Comparison of ENCODE assay signal across 1 cellular context in the genomic region with DNA sequence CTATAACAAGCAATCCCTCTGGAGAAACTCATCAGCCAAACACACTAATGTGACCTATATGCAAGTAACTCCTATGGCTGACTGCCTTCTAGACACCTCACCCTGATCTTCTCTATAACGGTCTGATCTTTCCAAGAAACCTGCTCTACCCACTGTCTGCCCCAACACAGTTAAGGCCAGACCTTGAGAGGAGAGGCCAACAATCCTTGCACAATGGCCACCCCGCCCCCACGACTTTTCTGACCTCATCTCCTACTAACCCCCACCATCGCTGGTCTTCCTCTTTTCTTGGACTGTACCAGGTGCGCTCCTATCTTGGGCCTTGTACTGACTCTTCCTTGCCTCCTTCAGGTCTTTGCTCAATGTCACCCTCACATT.
TF ChIP-seq lines count a peak whose summit lies in the region.

No MANE protein-coding gene starts in this region.

TF ChIP-seq in K562, 482 proteins besides CTCF, POLR2A, EP300 and RAD21 (continued from another document and continues in another):
- TF ChIP-seq, protein P1, sequence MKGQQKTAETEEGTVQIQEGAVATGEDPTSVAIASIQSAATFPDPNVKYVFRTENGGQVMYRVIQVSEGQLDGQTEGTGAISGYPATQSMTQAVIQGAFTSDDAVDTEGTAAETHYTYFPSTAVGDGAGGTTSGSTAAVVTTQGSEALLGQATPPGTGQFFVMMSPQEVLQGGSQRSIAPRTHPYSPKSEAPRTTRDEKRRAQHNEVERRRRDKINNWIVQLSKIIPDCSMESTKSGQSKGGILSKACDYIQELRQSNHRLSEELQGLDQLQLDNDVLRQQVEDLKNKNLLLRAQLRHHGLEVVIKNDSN (CRISPR knock-in tag; IDR thresholded peaks at IDR 0.05): no peak
- TF ChIP-seq, protein P2, sequence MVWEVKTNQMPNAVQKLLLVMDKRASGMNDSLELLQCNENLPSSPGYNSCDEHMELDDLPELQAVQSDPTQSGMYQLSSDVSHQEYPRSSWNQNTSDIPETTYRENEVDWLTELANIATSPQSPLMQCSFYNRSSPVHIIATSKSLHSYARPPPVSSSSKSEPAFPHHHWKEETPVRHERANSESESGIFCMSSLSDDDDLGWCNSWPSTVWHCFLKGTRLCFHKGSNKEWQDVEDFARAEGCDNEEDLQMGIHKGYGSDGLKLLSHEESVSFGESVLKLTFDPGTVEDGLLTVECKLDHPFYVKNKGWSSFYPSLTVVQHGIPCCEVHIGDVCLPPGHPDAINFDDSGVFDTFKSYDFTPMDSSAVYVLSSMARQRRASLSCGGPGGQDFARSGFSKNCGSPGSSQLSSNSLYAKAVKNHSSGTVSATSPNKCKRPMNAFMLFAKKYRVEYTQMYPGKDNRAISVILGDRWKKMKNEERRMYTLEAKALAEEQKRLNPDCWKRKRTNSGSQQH (CRISPR knock-in tag; IDR thresholded peaks at IDR 0.05): peak; percentile 86
- TF ChIP-seq BCL6 (CRISPR knock-in tag; IDR thresholded peaks at IDR 0.05) (no peak), NR2F6 (CRISPR knock-in tag; IDR thresholded peaks at IDR 0.05) (no peak), NCOA4 (IDR thresholded peaks at IDR 0.05; ENCODE audit: partially characterized antibody) (no peak), ZNF77 (CRISPR knock-in tag; IDR thresholded peaks at IDR 0.05) (no peak), CBFA2T3 (IDR thresholded peaks at IDR 0.05) (no peak), CBX1 (IDR thresholded peaks at IDR 0.05; ENCODE audit: low read depth) (no peak), ZNF282 (CRISPR knock-in tag; IDR thresholded peaks at IDR 0.05) (no peak), FOXK1 (CRISPR knock-in tag; IDR thresholded peaks at IDR 0.05; ENCODE audit: borderline replicate concordance) (no peak), HNRNPL (IDR thresholded peaks at IDR 0.05; ENCODE audit: low read depth, low read length) (no peak), ZNF696 (CRISPR knock-in tag; conservative IDR thresholded peaks at IDR 0.05) (no peak), HNRNPLL (IDR thresholded peaks at IDR 0.05; ENCODE audit: low read depth, low read length, poor library complexity, severe bottlenecking) (peak; percentile 55), EWSR1 (IDR thresholded peaks at IDR 0.05; ENCODE audit: borderline replicate concordance, low read depth, partially characterized antibody) (no peak), XRCC5 (IDR thresholded peaks at IDR 0.05; ENCODE audit: low read depth, low read length) (peak; percentile 55; the same call in 1 of the 2 replicates), EP400 (IDR thresholded peaks at IDR 0.05) (no peak), TEAD2 (tag; IDR thresholded peaks at IDR 0.05) (no peak), ZNF668 (CRISPR knock-in tag; IDR thresholded peaks at IDR 0.05) (no peak), HCFC1 (IDR thresholded peaks at IDR 0.05; ENCODE audit: low read depth, low read length) (peak; percentile 42; the same call in 1 of the 2 replicates), HMG20B (CRISPR knock-in tag; IDR thresholded peaks at IDR 0.05) (no peak), NONO (IDR thresholded peaks at IDR 0.05; ENCODE audit: low read depth in 2 of 2, low read length in 1 of 2) (no peak), CC2D1A (IDR thresholded peaks at IDR 0.05) (no peak), SP2 (IDR thresholded peaks at IDR 0.05; ENCODE audit: extremely low read depth, low read depth, low read length, poor library complexity, severe bottlenecking) (no peak), XRCC3 (IDR thresholded peaks at IDR 0.05) (no peak)
- TF ChIP-seq, protein P3, sequence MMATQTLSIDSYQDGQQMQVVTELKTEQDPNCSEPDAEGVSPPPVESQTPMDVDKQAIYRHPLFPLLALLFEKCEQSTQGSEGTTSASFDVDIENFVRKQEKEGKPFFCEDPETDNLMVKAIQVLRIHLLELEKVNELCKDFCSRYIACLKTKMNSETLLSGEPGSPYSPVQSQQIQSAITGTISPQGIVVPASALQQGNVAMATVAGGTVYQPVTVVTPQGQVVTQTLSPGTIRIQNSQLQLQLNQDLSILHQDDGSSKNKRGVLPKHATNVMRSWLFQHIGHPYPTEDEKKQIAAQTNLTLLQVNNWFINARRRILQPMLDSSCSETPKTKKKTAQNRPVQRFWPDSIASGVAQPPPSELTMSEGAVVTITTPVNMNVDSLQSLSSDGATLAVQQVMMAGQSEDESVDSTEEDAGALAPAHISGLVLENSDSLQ (IDR thresholded peaks at IDR 0.05): peak; percentile 63
- TF ChIP-seq, protein P4, sequence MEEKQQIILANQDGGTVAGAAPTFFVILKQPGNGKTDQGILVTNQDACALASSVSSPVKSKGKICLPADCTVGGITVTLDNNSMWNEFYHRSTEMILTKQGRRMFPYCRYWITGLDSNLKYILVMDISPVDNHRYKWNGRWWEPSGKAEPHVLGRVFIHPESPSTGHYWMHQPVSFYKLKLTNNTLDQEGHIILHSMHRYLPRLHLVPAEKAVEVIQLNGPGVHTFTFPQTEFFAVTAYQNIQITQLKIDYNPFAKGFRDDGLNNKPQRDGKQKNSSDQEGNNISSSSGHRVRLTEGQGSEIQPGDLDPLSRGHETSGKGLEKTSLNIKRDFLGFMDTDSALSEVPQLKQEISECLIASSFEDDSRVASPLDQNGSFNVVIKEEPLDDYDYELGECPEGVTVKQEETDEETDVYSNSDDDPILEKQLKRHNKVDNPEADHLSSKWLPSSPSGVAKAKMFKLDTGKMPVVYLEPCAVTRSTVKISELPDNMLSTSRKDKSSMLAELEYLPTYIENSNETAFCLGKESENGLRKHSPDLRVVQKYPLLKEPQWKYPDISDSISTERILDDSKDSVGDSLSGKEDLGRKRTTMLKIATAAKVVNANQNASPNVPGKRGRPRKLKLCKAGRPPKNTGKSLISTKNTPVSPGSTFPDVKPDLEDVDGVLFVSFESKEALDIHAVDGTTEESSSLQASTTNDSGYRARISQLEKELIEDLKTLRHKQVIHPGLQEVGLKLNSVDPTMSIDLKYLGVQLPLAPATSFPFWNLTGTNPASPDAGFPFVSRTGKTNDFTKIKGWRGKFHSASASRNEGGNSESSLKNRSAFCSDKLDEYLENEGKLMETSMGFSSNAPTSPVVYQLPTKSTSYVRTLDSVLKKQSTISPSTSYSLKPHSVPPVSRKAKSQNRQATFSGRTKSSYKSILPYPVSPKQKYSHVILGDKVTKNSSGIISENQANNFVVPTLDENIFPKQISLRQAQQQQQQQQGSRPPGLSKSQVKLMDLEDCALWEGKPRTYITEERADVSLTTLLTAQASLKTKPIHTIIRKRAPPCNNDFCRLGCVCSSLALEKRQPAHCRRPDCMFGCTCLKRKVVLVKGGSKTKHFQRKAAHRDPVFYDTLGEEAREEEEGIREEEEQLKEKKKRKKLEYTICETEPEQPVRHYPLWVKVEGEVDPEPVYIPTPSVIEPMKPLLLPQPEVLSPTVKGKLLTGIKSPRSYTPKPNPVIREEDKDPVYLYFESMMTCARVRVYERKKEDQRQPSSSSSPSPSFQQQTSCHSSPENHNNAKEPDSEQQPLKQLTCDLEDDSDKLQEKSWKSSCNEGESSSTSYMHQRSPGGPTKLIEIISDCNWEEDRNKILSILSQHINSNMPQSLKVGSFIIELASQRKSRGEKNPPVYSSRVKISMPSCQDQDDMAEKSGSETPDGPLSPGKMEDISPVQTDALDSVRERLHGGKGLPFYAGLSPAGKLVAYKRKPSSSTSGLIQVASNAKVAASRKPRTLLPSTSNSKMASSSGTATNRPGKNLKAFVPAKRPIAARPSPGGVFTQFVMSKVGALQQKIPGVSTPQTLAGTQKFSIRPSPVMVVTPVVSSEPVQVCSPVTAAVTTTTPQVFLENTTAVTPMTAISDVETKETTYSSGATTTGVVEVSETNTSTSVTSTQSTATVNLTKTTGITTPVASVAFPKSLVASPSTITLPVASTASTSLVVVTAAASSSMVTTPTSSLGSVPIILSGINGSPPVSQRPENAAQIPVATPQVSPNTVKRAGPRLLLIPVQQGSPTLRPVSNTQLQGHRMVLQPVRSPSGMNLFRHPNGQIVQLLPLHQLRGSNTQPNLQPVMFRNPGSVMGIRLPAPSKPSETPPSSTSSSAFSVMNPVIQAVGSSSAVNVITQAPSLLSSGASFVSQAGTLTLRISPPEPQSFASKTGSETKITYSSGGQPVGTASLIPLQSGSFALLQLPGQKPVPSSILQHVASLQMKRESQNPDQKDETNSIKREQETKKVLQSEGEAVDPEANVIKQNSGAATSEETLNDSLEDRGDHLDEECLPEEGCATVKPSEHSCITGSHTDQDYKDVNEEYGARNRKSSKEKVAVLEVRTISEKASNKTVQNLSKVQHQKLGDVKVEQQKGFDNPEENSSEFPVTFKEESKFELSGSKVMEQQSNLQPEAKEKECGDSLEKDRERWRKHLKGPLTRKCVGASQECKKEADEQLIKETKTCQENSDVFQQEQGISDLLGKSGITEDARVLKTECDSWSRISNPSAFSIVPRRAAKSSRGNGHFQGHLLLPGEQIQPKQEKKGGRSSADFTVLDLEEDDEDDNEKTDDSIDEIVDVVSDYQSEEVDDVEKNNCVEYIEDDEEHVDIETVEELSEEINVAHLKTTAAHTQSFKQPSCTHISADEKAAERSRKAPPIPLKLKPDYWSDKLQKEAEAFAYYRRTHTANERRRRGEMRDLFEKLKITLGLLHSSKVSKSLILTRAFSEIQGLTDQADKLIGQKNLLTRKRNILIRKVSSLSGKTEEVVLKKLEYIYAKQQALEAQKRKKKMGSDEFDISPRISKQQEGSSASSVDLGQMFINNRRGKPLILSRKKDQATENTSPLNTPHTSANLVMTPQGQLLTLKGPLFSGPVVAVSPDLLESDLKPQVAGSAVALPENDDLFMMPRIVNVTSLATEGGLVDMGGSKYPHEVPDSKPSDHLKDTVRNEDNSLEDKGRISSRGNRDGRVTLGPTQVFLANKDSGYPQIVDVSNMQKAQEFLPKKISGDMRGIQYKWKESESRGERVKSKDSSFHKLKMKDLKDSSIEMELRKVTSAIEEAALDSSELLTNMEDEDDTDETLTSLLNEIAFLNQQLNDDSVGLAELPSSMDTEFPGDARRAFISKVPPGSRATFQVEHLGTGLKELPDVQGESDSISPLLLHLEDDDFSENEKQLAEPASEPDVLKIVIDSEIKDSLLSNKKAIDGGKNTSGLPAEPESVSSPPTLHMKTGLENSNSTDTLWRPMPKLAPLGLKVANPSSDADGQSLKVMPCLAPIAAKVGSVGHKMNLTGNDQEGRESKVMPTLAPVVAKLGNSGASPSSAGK (IDR thresholded peaks at IDR 0.05): no peak
- TF ChIP-seq, protein P5, sequence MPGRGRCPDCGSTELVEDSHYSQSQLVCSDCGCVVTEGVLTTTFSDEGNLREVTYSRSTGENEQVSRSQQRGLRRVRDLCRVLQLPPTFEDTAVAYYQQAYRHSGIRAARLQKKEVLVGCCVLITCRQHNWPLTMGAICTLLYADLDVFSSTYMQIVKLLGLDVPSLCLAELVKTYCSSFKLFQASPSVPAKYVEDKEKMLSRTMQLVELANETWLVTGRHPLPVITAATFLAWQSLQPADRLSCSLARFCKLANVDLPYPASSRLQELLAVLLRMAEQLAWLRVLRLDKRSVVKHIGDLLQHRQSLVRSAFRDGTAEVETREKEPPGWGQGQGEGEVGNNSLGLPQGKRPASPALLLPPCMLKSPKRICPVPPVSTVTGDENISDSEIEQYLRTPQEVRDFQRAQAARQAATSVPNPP (IDR thresholded peaks at IDR 0.05; ENCODE audit: borderline replicate concordance, insufficient read depth, insufficient read length): no peak
- TF ChIP-seq, protein P6, sequence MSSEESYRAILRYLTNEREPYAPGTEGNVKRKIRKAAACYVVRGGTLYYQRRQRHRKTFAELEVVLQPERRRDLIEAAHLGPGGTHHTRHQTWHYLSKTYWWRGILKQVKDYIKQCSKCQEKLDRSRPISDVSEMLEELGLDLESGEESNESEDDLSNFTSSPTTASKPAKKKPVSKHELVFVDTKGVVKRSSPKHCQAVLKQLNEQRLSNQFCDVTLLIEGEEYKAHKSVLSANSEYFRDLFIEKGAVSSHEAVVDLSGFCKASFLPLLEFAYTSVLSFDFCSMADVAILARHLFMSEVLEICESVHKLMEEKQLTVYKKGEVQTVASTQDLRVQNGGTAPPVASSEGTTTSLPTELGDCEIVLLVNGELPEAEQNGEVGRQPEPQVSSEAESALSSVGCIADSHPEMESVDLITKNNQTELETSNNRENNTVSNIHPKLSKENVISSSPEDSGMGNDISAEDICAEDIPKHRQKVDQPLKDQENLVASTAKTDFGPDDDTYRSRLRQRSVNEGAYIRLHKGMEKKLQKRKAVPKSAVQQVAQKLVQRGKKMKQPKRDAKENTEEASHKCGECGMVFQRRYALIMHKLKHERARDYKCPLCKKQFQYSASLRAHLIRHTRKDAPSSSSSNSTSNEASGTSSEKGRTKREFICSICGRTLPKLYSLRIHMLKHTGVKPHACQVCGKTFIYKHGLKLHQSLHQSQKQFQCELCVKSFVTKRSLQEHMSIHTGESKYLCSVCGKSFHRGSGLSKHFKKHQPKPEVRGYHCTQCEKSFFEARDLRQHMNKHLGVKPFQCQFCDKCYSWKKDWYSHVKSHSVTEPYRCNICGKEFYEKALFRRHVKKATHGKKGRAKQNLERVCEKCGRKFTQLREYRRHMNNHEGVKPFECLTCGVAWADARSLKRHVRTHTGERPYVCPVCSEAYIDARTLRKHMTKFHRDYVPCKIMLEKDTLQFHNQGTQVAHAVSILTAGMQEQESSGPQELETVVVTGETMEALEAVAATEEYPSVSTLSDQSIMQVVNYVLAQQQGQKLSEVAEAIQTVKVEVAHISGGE (CRISPR knock-in tag; IDR thresholded peaks at IDR 0.05): peak in 1 of 3 experiments; percentile 78; a peak in 1 of 6 replicates
- TF ChIP-seq, protein P7, sequence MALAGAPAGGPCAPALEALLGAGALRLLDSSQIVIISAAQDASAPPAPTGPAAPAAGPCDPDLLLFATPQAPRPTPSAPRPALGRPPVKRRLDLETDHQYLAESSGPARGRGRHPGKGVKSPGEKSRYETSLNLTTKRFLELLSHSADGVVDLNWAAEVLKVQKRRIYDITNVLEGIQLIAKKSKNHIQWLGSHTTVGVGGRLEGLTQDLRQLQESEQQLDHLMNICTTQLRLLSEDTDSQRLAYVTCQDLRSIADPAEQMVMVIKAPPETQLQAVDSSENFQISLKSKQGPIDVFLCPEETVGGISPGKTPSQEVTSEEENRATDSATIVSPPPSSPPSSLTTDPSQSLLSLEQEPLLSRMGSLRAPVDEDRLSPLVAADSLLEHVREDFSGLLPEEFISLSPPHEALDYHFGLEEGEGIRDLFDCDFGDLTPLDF (CRISPR knock-in tag; IDR thresholded peaks at IDR 0.05): no peak; the same call in 1 of the 2 replicates
- TF ChIP-seq, protein P8, sequence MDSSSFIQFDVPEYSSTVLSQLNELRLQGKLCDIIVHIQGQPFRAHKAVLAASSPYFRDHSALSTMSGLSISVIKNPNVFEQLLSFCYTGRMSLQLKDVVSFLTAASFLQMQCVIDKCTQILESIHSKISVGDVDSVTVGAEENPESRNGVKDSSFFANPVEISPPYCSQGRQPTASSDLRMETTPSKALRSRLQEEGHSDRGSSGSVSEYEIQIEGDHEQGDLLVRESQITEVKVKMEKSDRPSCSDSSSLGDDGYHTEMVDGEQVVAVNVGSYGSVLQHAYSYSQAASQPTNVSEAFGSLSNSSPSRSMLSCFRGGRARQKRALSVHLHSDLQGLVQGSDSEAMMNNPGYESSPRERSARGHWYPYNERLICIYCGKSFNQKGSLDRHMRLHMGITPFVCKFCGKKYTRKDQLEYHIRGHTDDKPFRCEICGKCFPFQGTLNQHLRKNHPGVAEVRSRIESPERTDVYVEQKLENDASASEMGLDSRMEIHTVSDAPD (CRISPR knock-in tag; IDR thresholded peaks at IDR 0.05): no peak
